Comparison of ENCODE assay signal across 13 cellular contexts in genomic region chr2:45119855-45120254, GRCh38.
DNase-seq lines count a peak whose midpoint lies in the region; ATAC-seq, FAIRE-seq and TF ChIP-seq lines count a peak whose summit lies in the region.
"Had no signal": no experiment of that assay in that cellular context is flagged by ENCODE, and none has a peak within 500 bp of the region (broad histone marks: within the 10 kb centered on the region; RNA-seq: fewer than 3 reads in every experiment).

No MANE protein-coding gene starts in this region.

- DNase-seq in A549 (ENCODE audit: low read depth in 1 of 2, low spot score in 1 of 2): peak in 1 of 2 experiments; percentile 45
- peak; percentile 90 for DNase-seq in HS-27A (ENCODE audit: low read depth)
- DNase-seq in T1000 (lab: John Stamatoyannopoulos, UW): peak; percentile 18
- peak; percentile 76 for DNase-seq in fibroblast of villous mesenchyme (ENCODE audit: low read depth)
- no peak for DNase-seq in RPMI8226
- no peak for DNase-seq in G401 (ENCODE audit: low spot score)
- no peak for DNase-seq in NCI-H2227 treated with DMSO at 0.1 percent for 48 hours (lab: John Stamatoyannopoulos, UW)
- DNase-seq: activated T-cell treated with anti-CD3 and anti-CD28 coated beads, Interleukin-2, amount 50 U/mL, for 1 hour; glutamatergic neuron; NCI-H1105; psoas muscle had no signal

- TF ChIP-seq POLR2A in A549 (IDR thresholded peaks at IDR 0.05; ENCODE audit: low read length): no peak

- no peak overlapping the region for H3K4me3 ChIP-seq in A549
- no peak overlapping the region for H3K4me3 ChIP-seq in fibroblast of villous mesenchyme (ENCODE audit: low read depth, low read length)
- H3K4me3 ChIP-seq: psoas muscle had no signal

- peak overlapping the region; percentile 39 for H3K4me2 ChIP-seq in A549

- TF ChIP-seq EP300 in A549 (IDR thresholded peaks at IDR 0.05): no peak

- WGBS in A549 (ENCODE audit: missing lambda C conversion rate): 37% methylated on average over 2 of the region's 2 CpGs

- no peaks in the 10 kb centered on the region for H3K9me3 ChIP-seq in A549
- H3K9me3 ChIP-seq: psoas muscle had no signal

- H3K27ac ChIP-seq in A549: peak overlapping the region; percentile 31 to 37; a peak in 3 of 6 replicates
- H3K27ac ChIP-seq: psoas muscle had no signal

- in situ Hi-C loops in G401 (cut with HindIII; ENCODE audit: low sequenced_read_pairs): no loop called here

- peaks cover 21% of the 10 kb centered on the region for H3K4me1 ChIP-seq in A549
- H3K4me1 ChIP-seq: psoas muscle had no signal

- FAIRE-seq in A549 (lab: Jason Lieb, UNC): no peak
- FAIRE-seq: GM19239 had no signal

- CTCF ChIA-PET in A549 (lab: Yijun Ruan, JAX): interaction anchor here (1.0 to 2.3 kb wide), 4 partner anchors 48 to 375 kb away, joined by 3 to 5 read pairs (median 4); no protein-coding TSS in a partner anchor

- POLR2A ChIA-PET in A549 (lab: Yijun Ruan, JAX): interaction anchor here (1.0 kb wide), 1 partner anchor 9 kb away, joined by 4 read pairs; no protein-coding TSS in a partner anchor

- TF ChIP-seq CTCF in A549 (IDR thresholded peaks at IDR 0.05) (no peak), fibroblast of villous mesenchyme (IDR thresholded peaks at IDR 0.05; ENCODE audit: insufficient read depth, low read depth, low read length) (no peak)

- ATAC-seq in A549 (peak; percentile 45 to 69; a peak in 3 of 6 replicates), HG02623 (IDR thresholded peaks at IDR 0.05; ENCODE audit: unreplicated experiment) (no peak)
- ATAC-seq: psoas muscle had no signal

- no peak for TF ChIP-seq RAD21 in A549 (conservative IDR thresholded peaks at IDR 0.05 in 1 of 2, IDR thresholded peaks at IDR 0.05 in 1 of 2)

TF ChIP-seq in A549, 52 proteins besides CTCF, POLR2A, EP300 and RAD21:
- TF ChIP-seq HES2 (IDR thresholded peaks at IDR 0.05): no peak
- TF ChIP-seq MAFK (IDR thresholded peaks at IDR 0.05; ENCODE audit: partially characterized antibody): no peak
- no peak for TF ChIP-seq POLR2AphosphoS2 (conservative IDR thresholded peaks at IDR 0.05; ENCODE audit: low read length)
- peak in 1 of 2 experiments; percentile 55; a peak in 1 of 4 replicates for TF ChIP-seq CEBPB (IDR thresholded peaks at IDR 0.05)
- no peak for TF ChIP-seq FOSB (CRISPR knock-in tag; IDR thresholded peaks at IDR 0.05)
- peak; percentile 40; the same call in 1 of the 2 replicates for TF ChIP-seq JUNB (IDR thresholded peaks at IDR 0.05)
- TF ChIP-seq FOSL2 (IDR thresholded peaks at IDR 0.05): no peak
- TF ChIP-seq FOSL2 (CRISPR knock-in tag; IDR thresholded peaks at IDR 0.05): peak; percentile 59
- TF ChIP-seq NR3C1 (IDR thresholded peaks at IDR 0.05): no peak
- no peak for TF ChIP-seq JUN (IDR thresholded peaks at IDR 0.05)
- no peak for TF ChIP-seq PHF8 (IDR thresholded peaks at IDR 0.05; ENCODE audit: borderline replicate concordance, low read depth)
- TF ChIP-seq CHD4 (IDR thresholded peaks at IDR 0.05; ENCODE audit: borderline replicate concordance): no peak
- peak; percentile 40; the same call in 1 of the 2 replicates for TF ChIP-seq GATA3 (IDR thresholded peaks at IDR 0.05; ENCODE audit: borderline replicate concordance)
- no peak for TF ChIP-seq RFX5 (IDR thresholded peaks at IDR 0.05)
- TF ChIP-seq HMGXB4 (CRISPR knock-in tag; IDR thresholded peaks at IDR 0.05; ENCODE audit: borderline replicate concordance): no peak
- no peak for TF ChIP-seq KDM1A (IDR thresholded peaks at IDR 0.05; ENCODE audit: low read depth)
- TF ChIP-seq TFCP2L1 (CRISPR knock-in tag; IDR thresholded peaks at IDR 0.05): no peak
- TF ChIP-seq ELK1 (IDR thresholded peaks at IDR 0.05; ENCODE audit: low read depth, low read length): no peak
- TF ChIP-seq NFE2L2 (conservative IDR thresholded peaks at IDR 0.05; ENCODE audit: low read length): no peak
- no peak for TF ChIP-seq E2F6 (IDR thresholded peaks at IDR 0.05; ENCODE audit: borderline replicate concordance, low read depth)
- 0 out of 2 replicates have a peak, but pooled peaks have one; percentile 37 for TF ChIP-seq MAX (IDR thresholded peaks at IDR 0.05)
- TF ChIP-seq ZC3H11A (IDR thresholded peaks at IDR 0.05): no peak
- no peak for TF ChIP-seq ZFP36 (IDR thresholded peaks at IDR 0.05; ENCODE audit: borderline replicate concordance, partially characterized antibody)
- no peak for TF ChIP-seq MYC (IDR thresholded peaks at IDR 0.05; ENCODE audit: borderline replicate concordance, low read length)
- TF ChIP-seq NPAS2 (CRISPR knock-in tag; IDR thresholded peaks at IDR 0.05; ENCODE audit: borderline replicate concordance): no peak
- TF ChIP-seq FOXS1 (CRISPR knock-in tag; IDR thresholded peaks at IDR 0.05): no peak
- no peak for TF ChIP-seq CBX2 (IDR thresholded peaks at IDR 0.05; ENCODE audit: borderline replicate concordance, low read depth)
- no peak for TF ChIP-seq REST (IDR thresholded peaks at IDR 0.05)
- TF ChIP-seq PBX3 (IDR thresholded peaks at IDR 0.05): no peak

Comparison
In these comparisons a context has a peak if more than half of its experiments do, and no peak if none do; other contexts are left out.
1. DNase-seq: peak in HS-27A (single experiment), T1000 (single experiment) and fibroblast of villous mesenchyme (single experiment); none in RPMI8226 (single experiment), G401 (single experiment) and NCI-H2227 treated with DMSO at 0.1 percent for 48 hours (single experiment).